In the genomic region with DNA sequence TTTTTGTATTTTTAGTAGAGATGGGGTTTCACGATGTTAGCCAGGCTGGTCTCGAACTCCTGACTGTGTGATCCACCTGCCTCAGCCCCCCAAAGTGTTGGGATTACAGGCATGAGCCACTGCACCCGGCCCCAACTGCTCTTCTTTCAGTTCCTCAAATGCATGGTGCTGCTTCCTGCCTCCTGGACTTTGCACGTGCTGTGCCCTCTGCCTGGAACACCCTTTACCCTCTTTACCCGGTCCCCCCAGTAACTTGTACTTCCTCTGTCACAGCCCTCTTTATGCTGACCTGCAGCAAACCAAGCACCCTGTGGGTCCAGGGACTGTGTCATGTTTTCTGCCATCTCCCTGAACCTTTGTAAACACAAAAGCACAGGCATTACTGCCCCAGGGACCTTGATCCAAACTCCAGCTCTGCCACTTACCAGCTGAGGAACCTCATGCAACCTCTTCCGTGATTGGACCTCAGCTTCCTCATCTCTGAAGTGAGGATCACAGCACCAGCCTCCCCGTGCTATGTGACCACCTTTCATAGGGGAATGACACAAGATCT, we compare ENCODE assay signal across 1 cellular context.
A peak's percentile ranks its signal among the peaks of the same experiment; 100 is the strongest.
TF ChIP-seq lines count a peak whose summit lies in the region.

No MANE protein-coding gene starts in this region.

TF ChIP-seq in GM12878, 131 proteins besides CTCF, POLR2A, EP300 and RAD21 (continues in another document):
- TF ChIP-seq ZSCAN29 (IDR thresholded peaks at IDR 0.05), result no peak
- TF ChIP-seq, protein P1, sequence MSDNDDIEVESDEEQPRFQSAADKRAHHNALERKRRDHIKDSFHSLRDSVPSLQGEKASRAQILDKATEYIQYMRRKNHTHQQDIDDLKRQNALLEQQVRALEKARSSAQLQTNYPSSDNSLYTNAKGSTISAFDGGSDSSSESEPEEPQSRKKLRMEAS (IDR thresholded peaks at IDR 0.05; ENCODE audit: low read depth, low read length), result no peak
- TF ChIP-seq ZZZ3 (IDR thresholded peaks at IDR 0.05; ENCODE audit: control insufficient read depth, insufficient read length, low read depth), result no peak
- no peak for TF ChIP-seq STAT1 (conservative IDR thresholded peaks at IDR 0.05)
- no peak for TF ChIP-seq ZBED1 (IDR thresholded peaks at IDR 0.05; ENCODE audit: borderline replicate concordance)
- TF ChIP-seq CREM (IDR thresholded peaks at IDR 0.05; ENCODE audit: low read depth), result no peak
- no peak for TF ChIP-seq ZNF207 (IDR thresholded peaks at IDR 0.05; ENCODE audit: borderline replicate concordance)
- TF ChIP-seq IKZF1 (conservative IDR thresholded peaks at IDR 0.05), result peak; percentile 93
- no peak for TF ChIP-seq SP1 (IDR thresholded peaks at IDR 0.05; ENCODE audit: low read depth, low read length)
- TF ChIP-seq MEF2B (IDR thresholded peaks at IDR 0.05; ENCODE audit: partially characterized antibody, poor library complexity, severe bottlenecking), result peak; percentile 42
- no peak for TF ChIP-seq ZNF622 (IDR thresholded peaks at IDR 0.05)
- TF ChIP-seq, protein P2, sequence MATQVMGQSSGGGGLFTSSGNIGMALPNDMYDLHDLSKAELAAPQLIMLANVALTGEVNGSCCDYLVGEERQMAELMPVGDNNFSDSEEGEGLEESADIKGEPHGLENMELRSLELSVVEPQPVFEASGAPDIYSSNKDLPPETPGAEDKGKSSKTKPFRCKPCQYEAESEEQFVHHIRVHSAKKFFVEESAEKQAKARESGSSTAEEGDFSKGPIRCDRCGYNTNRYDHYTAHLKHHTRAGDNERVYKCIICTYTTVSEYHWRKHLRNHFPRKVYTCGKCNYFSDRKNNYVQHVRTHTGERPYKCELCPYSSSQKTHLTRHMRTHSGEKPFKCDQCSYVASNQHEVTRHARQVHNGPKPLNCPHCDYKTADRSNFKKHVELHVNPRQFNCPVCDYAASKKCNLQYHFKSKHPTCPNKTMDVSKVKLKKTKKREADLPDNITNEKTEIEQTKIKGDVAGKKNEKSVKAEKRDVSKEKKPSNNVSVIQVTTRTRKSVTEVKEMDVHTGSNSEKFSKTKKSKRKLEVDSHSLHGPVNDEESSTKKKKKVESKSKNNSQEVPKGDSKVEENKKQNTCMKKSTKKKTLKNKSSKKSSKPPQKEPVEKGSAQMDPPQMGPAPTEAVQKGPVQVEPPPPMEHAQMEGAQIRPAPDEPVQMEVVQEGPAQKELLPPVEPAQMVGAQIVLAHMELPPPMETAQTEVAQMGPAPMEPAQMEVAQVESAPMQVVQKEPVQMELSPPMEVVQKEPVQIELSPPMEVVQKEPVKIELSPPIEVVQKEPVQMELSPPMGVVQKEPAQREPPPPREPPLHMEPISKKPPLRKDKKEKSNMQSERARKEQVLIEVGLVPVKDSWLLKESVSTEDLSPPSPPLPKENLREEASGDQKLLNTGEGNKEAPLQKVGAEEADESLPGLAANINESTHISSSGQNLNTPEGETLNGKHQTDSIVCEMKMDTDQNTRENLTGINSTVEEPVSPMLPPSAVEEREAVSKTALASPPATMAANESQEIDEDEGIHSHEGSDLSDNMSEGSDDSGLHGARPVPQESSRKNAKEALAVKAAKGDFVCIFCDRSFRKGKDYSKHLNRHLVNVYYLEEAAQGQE (IDR thresholded peaks at IDR 0.05; ENCODE audit: low read depth, low read length), result no peak
- no peak for TF ChIP-seq RUNX3 (IDR thresholded peaks at IDR 0.05; ENCODE audit: low read length)
- no peak for TF ChIP-seq CEBPB (IDR thresholded peaks at IDR 0.05; ENCODE audit: borderline replicate concordance in 1 of 2, low read depth in 2 of 2, low read length in 2 of 2)
- TF ChIP-seq PAX5 (IDR thresholded peaks at IDR 0.05; ENCODE audit: borderline replicate concordance, low read depth, low read length), result no peak
- TF ChIP-seq, protein P3, sequence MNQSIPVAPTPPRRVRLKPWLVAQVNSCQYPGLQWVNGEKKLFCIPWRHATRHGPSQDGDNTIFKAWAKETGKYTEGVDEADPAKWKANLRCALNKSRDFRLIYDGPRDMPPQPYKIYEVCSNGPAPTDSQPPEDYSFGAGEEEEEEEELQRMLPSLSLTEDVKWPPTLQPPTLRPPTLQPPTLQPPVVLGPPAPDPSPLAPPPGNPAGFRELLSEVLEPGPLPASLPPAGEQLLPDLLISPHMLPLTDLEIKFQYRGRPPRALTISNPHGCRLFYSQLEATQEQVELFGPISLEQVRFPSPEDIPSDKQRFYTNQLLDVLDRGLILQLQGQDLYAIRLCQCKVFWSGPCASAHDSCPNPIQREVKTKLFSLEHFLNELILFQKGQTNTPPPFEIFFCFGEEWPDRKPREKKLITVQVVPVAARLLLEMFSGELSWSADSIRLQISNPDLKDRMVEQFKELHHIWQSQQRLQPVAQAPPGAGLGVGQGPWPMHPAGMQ (IDR thresholded peaks at IDR 0.05; ENCODE audit: borderline replicate concordance), result no peak
- no peak for TF ChIP-seq BRCA1 (IDR thresholded peaks at IDR 0.05; ENCODE audit: low read depth, low read length)
- TF ChIP-seq, protein P4, sequence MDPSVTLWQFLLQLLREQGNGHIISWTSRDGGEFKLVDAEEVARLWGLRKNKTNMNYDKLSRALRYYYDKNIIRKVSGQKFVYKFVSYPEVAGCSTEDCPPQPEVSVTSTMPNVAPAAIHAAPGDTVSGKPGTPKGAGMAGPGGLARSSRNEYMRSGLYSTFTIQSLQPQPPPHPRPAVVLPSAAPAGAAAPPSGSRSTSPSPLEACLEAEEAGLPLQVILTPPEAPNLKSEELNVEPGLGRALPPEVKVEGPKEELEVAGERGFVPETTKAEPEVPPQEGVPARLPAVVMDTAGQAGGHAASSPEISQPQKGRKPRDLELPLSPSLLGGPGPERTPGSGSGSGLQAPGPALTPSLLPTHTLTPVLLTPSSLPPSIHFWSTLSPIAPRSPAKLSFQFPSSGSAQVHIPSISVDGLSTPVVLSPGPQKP (IDR thresholded peaks at IDR 0.05; ENCODE audit: low read depth, low read length), result no peak
- no peak for TF ChIP-seq SRF (IDR thresholded peaks at IDR 0.05; ENCODE audit: low read depth in 2 of 2, low read length in 2 of 2)
- TF ChIP-seq MEF2A (IDR thresholded peaks at IDR 0.05; ENCODE audit: insufficient read depth, low read depth, low read length), result no peak
- 0 out of 2 replicates have a peak, but pooled peaks have one; percentile 17 for TF ChIP-seq TCF3 (IDR thresholded peaks at IDR 0.05; ENCODE audit: borderline replicate concordance, insufficient read depth, low read depth, low read length)
- peak; percentile 67; the same call in 1 of the 2 replicates for TF ChIP-seq IRF4 (IDR thresholded peaks at IDR 0.05; ENCODE audit: low read depth, low read length)
- TF ChIP-seq GATAD2B (conservative IDR thresholded peaks at IDR 0.05; ENCODE audit: low read depth), result peak; percentile 83
- no peak; the same call in 1 of the 2 replicates for TF ChIP-seq CHD4 (IDR thresholded peaks at IDR 0.05)
- no peak for TF ChIP-seq SMAD1 (IDR thresholded peaks at IDR 0.05; ENCODE audit: low read depth, partially characterized antibody)
- TF ChIP-seq ZNF384 (IDR thresholded peaks at IDR 0.05; ENCODE audit: borderline replicate concordance, low read depth, low read length), result no peak
- no peak for TF ChIP-seq BMI1 (IDR thresholded peaks at IDR 0.05; ENCODE audit: borderline replicate concordance)
- no peak for TF ChIP-seq JUNB (IDR thresholded peaks at IDR 0.05)
- TF ChIP-seq HDAC6 (IDR thresholded peaks at IDR 0.05; ENCODE audit: unreplicated experiment), result no peak
- TF ChIP-seq SREBF2 (IDR thresholded peaks at IDR 0.05; ENCODE audit: low read length), result no peak
- no peak for TF ChIP-seq EZH2 (IDR thresholded peaks at IDR 0.05; ENCODE audit: borderline replicate concordance, control insufficient read depth, low read depth, low read length)
- no peak for TF ChIP-seq MYB (IDR thresholded peaks at IDR 0.05; ENCODE audit: borderline replicate concordance, low read depth, low read length)
- TF ChIP-seq SIN3A (IDR thresholded peaks at IDR 0.05; ENCODE audit: low read depth, low read length), result no peak
- TF ChIP-seq DPF2 (IDR thresholded peaks at IDR 0.05), result peak; percentile 88
- TF ChIP-seq, protein P5, sequence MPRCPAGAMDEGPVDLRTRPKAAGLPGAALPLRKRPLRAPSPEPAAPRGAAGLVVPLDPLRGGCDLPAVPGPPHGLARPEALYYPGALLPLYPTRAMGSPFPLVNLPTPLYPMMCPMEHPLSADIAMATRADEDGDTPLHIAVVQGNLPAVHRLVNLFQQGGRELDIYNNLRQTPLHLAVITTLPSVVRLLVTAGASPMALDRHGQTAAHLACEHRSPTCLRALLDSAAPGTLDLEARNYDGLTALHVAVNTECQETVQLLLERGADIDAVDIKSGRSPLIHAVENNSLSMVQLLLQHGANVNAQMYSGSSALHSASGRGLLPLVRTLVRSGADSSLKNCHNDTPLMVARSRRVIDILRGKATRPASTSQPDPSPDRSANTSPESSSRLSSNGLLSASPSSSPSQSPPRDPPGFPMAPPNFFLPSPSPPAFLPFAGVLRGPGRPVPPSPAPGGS (IDR thresholded peaks at IDR 0.05; ENCODE audit: borderline replicate concordance, insufficient read depth, low read depth, low read length, poor library complexity, severe bottlenecking), result no peak
- TF ChIP-seq TARDBP (IDR thresholded peaks at IDR 0.05; ENCODE audit: borderline replicate concordance), result no peak
- TF ChIP-seq, protein P6, sequence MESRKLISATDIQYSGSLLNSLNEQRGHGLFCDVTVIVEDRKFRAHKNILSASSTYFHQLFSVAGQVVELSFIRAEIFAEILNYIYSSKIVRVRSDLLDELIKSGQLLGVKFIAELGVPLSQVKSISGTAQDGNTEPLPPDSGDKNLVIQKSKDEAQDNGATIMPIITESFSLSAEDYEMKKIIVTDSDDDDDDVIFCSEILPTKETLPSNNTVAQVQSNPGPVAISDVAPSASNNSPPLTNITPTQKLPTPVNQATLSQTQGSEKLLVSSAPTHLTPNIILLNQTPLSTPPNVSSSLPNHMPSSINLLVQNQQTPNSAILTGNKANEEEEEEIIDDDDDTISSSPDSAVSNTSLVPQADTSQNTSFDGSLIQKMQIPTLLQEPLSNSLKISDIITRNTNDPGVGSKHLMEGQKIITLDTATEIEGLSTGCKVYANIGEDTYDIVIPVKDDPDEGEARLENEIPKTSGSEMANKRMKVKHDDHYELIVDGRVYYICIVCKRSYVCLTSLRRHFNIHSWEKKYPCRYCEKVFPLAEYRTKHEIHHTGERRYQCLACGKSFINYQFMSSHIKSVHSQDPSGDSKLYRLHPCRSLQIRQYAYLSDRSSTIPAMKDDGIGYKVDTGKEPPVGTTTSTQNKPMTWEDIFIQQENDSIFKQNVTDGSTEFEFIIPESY (IDR thresholded peaks at IDR 0.05), result no peak
- TF ChIP-seq POLR2AphosphoS5 (IDR thresholded peaks at IDR 0.05; ENCODE audit: low read length), result no peak
- TF ChIP-seq EED (IDR thresholded peaks at IDR 0.05; ENCODE audit: low read depth), result peak; percentile 77
- TF ChIP-seq SMARCA5 (IDR thresholded peaks at IDR 0.05), result 0 out of 2 replicates have a peak, but pooled peaks have one; percentile 71
- TF ChIP-seq BCL11A (IDR thresholded peaks at IDR 0.05; ENCODE audit: low read depth, low read length), result 0 out of 2 replicates have a peak, but pooled peaks have one; percentile 17
- TF ChIP-seq, protein P7, sequence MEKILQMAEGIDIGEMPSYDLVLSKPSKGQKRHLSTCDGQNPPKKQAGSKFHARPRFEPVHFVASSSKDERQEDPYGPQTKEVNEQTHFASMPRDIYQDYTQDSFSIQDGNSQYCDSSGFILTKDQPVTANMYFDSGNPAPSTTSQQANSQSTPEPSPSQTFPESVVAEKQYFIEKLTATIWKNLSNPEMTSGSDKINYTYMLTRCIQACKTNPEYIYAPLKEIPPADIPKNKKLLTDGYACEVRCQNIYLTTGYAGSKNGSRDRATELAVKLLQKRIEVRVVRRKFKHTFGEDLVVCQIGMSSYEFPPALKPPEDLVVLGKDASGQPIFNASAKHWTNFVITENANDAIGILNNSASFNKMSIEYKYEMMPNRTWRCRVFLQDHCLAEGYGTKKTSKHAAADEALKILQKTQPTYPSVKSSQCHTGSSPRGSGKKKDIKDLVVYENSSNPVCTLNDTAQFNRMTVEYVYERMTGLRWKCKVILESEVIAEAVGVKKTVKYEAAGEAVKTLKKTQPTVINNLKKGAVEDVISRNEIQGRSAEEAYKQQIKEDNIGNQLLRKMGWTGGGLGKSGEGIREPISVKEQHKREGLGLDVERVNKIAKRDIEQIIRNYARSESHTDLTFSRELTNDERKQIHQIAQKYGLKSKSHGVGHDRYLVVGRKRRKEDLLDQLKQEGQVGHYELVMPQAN (conservative IDR thresholded peaks at IDR 0.05), result peak; percentile 13; the same call in 1 of the 2 replicates
- TF ChIP-seq HDGF (IDR thresholded peaks at IDR 0.05), result 0 out of 2 replicates have a peak, but pooled peaks have one; percentile 37
- TF ChIP-seq TBL1XR1 (IDR thresholded peaks at IDR 0.05; ENCODE audit: low read depth, low read length), result no peak
- no peak for TF ChIP-seq ZNF274 (IDR thresholded peaks at IDR 0.05; ENCODE audit: insufficient read depth, insufficient read length)
- TF ChIP-seq, protein P8, sequence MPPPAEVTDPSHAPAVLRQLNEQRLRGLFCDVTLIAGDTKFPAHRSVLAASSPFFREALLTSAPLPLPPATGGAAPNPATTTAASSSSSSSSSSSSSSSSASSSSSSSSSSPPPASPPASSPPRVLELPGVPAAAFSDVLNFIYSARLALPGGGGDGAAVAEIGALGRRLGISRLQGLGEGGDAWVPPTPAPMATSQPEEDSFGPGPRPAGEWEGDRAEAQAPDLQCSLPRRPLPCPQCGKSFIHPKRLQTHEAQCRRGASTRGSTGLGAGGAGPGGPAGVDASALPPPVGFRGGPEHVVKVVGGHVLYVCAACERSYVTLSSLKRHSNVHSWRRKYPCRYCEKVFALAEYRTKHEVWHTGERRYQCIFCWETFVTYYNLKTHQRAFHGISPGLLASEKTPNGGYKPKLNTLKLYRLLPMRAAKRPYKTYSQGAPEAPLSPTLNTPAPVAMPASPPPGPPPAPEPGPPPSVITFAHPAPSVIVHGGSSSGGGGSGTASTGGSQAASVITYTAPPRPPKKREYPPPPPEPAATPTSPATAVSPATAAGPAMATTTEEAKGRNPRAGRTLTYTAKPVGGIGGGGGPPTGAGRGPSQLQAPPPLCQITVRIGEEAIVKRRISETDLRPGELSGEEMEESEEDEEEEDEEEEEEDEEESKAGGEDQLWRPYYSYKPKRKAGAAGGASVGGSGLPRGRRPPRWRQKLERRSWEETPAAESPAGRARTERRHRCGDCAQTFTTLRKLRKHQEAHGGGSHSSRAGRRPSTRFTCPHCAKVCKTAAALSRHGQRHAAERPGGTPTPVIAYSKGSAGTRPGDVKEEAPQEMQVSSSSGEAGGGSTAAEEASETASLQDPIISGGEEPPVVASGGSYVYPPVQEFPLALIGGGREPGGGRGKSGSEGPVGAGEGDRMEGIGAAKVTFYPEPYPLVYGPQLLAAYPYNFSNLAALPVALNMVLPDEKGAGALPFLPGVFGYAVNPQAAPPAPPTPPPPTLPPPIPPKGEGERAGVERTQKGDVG (CRISPR knock-in tag; IDR thresholded peaks at IDR 0.05), result no peak
- TF ChIP-seq SREBF1 (IDR thresholded peaks at IDR 0.05; ENCODE audit: low read length), result no peak
- TF ChIP-seq FOXM1 (IDR thresholded peaks at IDR 0.05; ENCODE audit: low read depth, low read length), result no peak
- no peak for TF ChIP-seq SMC3 (IDR thresholded peaks at IDR 0.05; ENCODE audit: borderline replicate concordance, low read length)
- TF ChIP-seq, protein P9, sequence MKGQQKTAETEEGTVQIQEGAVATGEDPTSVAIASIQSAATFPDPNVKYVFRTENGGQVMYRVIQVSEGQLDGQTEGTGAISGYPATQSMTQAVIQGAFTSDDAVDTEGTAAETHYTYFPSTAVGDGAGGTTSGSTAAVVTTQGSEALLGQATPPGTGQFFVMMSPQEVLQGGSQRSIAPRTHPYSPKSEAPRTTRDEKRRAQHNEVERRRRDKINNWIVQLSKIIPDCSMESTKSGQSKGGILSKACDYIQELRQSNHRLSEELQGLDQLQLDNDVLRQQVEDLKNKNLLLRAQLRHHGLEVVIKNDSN (IDR thresholded peaks at IDR 0.05; ENCODE audit: borderline replicate concordance, extremely low read length, insufficient read depth, low read depth, low read length), result peak; percentile 1
